Comparison of ENCODE assay signal across 1 cellular context in the genomic region with DNA sequence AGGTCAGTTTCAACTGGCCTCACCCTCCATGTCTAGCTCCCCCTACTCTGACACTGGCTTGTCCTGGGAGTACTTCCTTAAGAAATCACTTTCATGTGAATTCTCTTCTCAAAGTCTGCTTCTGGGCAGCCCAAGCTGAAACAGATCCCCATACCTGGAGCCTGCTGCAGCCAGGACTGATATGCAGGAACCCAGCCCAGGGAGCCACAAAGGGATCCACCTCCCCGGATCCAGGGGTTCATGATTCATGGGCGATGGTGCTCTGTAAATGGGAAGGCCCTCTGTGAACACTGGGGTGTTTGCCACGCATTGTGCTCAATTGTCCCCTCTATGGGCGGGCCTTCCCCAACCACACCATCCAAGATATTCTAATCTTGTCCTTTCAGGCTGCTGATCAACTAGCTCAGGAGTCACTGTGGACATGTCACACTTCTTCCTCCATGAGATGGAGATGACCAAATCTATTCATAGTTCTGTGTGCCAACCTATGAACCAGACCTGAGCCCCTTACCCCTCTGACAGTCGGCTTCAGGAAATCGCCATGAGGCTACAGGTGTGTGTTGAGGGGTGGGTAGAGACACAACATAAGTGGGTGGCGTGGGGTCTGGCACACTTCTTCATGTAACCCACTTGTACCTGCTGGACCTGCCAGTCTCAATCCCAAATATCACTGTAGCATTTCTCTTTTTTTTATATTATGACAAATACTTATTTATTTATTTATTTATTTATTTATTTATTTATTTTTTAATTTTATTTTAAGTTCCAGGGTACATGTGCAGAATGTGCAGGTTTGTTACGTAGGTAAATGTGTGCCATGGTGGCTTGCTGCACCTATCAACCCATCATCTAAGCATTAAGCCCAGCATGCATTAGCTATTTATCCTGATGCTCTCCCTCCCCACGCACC.
TF ChIP-seq lines count a peak whose summit lies in the region.

No MANE protein-coding gene starts in this region.

TF ChIP-seq in H1, 55 proteins besides CTCF, POLR2A, EP300 and RAD21:
- TF ChIP-seq CHD1 (IDR thresholded peaks at IDR 0.05; ENCODE audit: low read depth, low read length) (no peak), YY1 (IDR thresholded peaks at IDR 0.05; ENCODE audit: low read depth, low read length) (no peak), ZNF274 (IDR thresholded peaks at IDR 0.05; ENCODE audit: borderline replicate concordance, extremely low read depth, low read length) (no peak), KDM1A (IDR thresholded peaks at IDR 0.05; ENCODE audit: borderline replicate concordance, low read length) (no peak), FOSL1 (IDR thresholded peaks at IDR 0.05; ENCODE audit: insufficient read depth, low read depth, low read length) (no peak), TEAD4 (IDR thresholded peaks at IDR 0.05; ENCODE audit: low read depth, low read length) (no peak), SIX5 (IDR thresholded peaks at IDR 0.05; ENCODE audit: low read depth, low read length) (no peak), BACH1 (IDR thresholded peaks at IDR 0.05; ENCODE audit: low read length) (no peak), BRCA1 (IDR thresholded peaks at IDR 0.05; ENCODE audit: low read depth, low read length) (no peak), JUN (IDR thresholded peaks at IDR 0.05; ENCODE audit: low read depth, low read length) (no peak), RFX5 (IDR thresholded peaks at IDR 0.05; ENCODE audit: borderline replicate concordance, low read depth, low read length) (no peak), BCL11A (IDR thresholded peaks at IDR 0.05; ENCODE audit: low read depth in 2 of 2, low read length in 2 of 2) (no peak), CBX5 (IDR thresholded peaks at IDR 0.05; ENCODE audit: low read depth, low read length) (no peak), SUZ12 (IDR thresholded peaks at IDR 0.05; ENCODE audit: low read length) (no peak), POLR2AphosphoS5 (IDR thresholded peaks at IDR 0.05; ENCODE audit: low read depth, low read length) (no peak), KDM5A (IDR thresholded peaks at IDR 0.05; ENCODE audit: low read length) (no peak)
TF ChIP-seq in H1: peak in this region for 0.
